ENCODE assay signal across 8 cellular contexts in the genomic region with DNA sequence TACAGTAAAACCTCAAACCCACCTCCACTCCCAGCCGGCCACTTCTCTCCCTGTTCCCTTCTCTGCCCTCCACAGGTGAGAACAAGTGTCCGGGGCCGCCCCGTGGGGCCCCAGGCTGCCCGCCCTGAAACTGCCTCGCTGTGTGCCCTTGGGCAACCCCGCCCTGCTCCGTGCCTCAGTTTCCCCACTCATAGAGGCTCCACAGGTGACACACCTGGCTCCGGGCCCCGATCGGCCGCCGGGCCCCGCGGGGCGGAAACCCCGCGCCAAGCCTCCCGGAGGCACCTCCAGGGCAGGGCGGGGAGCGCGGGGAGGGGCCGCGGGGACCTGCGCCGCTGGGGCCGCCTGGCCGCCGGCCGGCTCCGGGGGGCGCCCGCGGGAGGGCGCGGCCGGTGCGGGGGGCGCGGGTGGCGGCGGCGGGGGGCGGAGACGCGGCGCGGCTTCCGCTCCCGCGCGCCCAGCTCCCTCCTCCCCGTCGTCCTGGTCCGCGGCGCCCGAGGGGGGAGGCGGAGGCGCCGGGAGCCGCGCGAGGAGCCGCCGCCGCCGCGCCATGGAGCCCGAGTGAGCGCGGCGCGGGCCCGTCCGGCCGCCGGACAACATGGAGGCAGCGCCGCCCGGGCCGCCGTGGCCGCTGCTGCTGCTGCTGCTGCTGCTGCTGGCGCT. TPM values are rescaled to one million over a fixed set of nuclear protein-coding genes. Genes with fewer than 3 reads are reported as not detected.
DNase-seq lines count a peak whose midpoint lies in the region; ATAC-seq and TF ChIP-seq lines count a peak whose summit lies in the region.

A gene (plus strand): TSS at position 475 of the 663 bp plus-strand sequence. CDS start 124 bp downstream, at position 599.

- peak; percentile 24 for DNase-seq in stimulated activated CD4-positive, alpha-beta T cell treated with anti-CD3 and anti-CD28 coated beads, Interleukin-4, amount 100 ng/mL, for 1 hour
- no peak for DNase-seq in stimulated activated CD4-positive, alpha-beta T cell treated with anti-CD3 and anti-CD28 coated beads, Interleukin-12 subunit alpha, Interleukin-12 subunit beta, amount 100 ng/mL, for 4 hours
- DNase-seq in NCI-H69 (lab: John Stamatoyannopoulos, UW): peak; percentile 74
- no peak for DNase-seq in choroid plexus epithelial cell (ENCODE audit: low read depth)

- H3K27ac ChIP-seq in liver (ENCODE audit: low read depth in 1 of 2, low read length in 2 of 2): peak within 1 kb of the TSS; percentile 92 to 95

- TF ChIP-seq CTCF in choroid plexus epithelial cell (conservative IDR thresholded peaks at IDR 0.05; ENCODE audit: low read depth, low read length): no peak
- TF ChIP-seq CTCF in liver (IDR thresholded peaks at IDR 0.05; ENCODE audit: low read depth, low read length, missing input control): no peak
- no peak for TF ChIP-seq CTCF in subcutaneous adipose tissue (IDR thresholded peaks at IDR 0.05; ENCODE audit: low read depth)

- peaks cover 13 to 31% (median 21%) of the 10 kb centered on the region in 4 donors for H3K4me1 ChIP-seq in liver (ENCODE audit: control insufficient read depth in 4 of 4, insufficient read depth in 4 of 4, low read length in 3 of 4)

- H3K9me3 ChIP-seq in liver (ENCODE audit: control insufficient read depth in 4 of 4, low read length in 3 of 4): no peaks in the 10 kb centered on the region

- peak within 1 kb of the TSS; percentile 59 for H3K4me3 ChIP-seq in choroid plexus epithelial cell (ENCODE audit: low read depth, low read length)
- H3K4me3 ChIP-seq in liver (ENCODE audit: low read depth in 1 of 3, low read length in 3 of 3): peak within 1 kb of the TSS; percentile 45 to 87 (median 87)

- peak within 1 kb of the TSS; percentile 80 to 92 for H3K9ac ChIP-seq in liver (ENCODE audit: low read depth in 1 of 2, low read length in 2 of 2)

- TF ChIP-seq RAD21 in liver (IDR thresholded peaks at IDR 0.05): no peak

- no peaks in the 10 kb centered on the region for H3K36me3 ChIP-seq in liver (ENCODE audit: control insufficient read depth in 4 of 4, insufficient read depth in 3 of 4, low read depth in 1 of 4, low read length in 3 of 4)

- no peaks in the 10 kb centered on the region for H3K27me3 ChIP-seq in liver (ENCODE audit: control insufficient read depth in 4 of 4, insufficient read depth in 4 of 4, low read length in 3 of 4)

- WGBS in liver: 5% methylated on average over 82 of the region's 85 CpGs

- ATAC-seq in HG03439 (IDR thresholded peaks at IDR 0.05; ENCODE audit: unreplicated experiment): no peak
- no peak for ATAC-seq in HG03045 (IDR thresholded peaks at IDR 0.05; ENCODE audit: unreplicated experiment)

TF ChIP-seq in liver, 16 proteins besides CTCF, POLR2A, EP300 and RAD21:
- TF ChIP-seq YY1 (IDR thresholded peaks at IDR 0.05) (no peak), HNF4A (conservative IDR thresholded peaks at IDR 0.05) (no peak), TAF1 (conservative IDR thresholded peaks at IDR 0.05) (no peak), FOXA1 (IDR thresholded peaks at IDR 0.05) (no peak), JUND (IDR thresholded peaks at IDR 0.05) (no peak), HNF4G (IDR thresholded peaks at IDR 0.05) (no peak), EGR1 (IDR thresholded peaks at IDR 0.05; ENCODE audit: low read depth in 2 of 2) (no peak), SP1 (IDR thresholded peaks at IDR 0.05) (no peak), GABPA (IDR thresholded peaks at IDR 0.05 in 1 of 2, conservative IDR thresholded peaks at IDR 0.05 in 1 of 2) (no peak), FOXA2 (IDR thresholded peaks at IDR 0.05) (no peak), NR2F2 (IDR thresholded peaks at IDR 0.05) (no peak), RXRA (IDR thresholded peaks at IDR 0.05) (no peak)
- TF ChIP-seq, protein P1, sequence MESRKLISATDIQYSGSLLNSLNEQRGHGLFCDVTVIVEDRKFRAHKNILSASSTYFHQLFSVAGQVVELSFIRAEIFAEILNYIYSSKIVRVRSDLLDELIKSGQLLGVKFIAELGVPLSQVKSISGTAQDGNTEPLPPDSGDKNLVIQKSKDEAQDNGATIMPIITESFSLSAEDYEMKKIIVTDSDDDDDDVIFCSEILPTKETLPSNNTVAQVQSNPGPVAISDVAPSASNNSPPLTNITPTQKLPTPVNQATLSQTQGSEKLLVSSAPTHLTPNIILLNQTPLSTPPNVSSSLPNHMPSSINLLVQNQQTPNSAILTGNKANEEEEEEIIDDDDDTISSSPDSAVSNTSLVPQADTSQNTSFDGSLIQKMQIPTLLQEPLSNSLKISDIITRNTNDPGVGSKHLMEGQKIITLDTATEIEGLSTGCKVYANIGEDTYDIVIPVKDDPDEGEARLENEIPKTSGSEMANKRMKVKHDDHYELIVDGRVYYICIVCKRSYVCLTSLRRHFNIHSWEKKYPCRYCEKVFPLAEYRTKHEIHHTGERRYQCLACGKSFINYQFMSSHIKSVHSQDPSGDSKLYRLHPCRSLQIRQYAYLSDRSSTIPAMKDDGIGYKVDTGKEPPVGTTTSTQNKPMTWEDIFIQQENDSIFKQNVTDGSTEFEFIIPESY (IDR thresholded peaks at IDR 0.05): no peak
- TF ChIP-seq, protein P2, sequence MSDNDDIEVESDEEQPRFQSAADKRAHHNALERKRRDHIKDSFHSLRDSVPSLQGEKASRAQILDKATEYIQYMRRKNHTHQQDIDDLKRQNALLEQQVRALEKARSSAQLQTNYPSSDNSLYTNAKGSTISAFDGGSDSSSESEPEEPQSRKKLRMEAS (IDR thresholded peaks at IDR 0.05): no peak
- TF ChIP-seq, protein P3, sequence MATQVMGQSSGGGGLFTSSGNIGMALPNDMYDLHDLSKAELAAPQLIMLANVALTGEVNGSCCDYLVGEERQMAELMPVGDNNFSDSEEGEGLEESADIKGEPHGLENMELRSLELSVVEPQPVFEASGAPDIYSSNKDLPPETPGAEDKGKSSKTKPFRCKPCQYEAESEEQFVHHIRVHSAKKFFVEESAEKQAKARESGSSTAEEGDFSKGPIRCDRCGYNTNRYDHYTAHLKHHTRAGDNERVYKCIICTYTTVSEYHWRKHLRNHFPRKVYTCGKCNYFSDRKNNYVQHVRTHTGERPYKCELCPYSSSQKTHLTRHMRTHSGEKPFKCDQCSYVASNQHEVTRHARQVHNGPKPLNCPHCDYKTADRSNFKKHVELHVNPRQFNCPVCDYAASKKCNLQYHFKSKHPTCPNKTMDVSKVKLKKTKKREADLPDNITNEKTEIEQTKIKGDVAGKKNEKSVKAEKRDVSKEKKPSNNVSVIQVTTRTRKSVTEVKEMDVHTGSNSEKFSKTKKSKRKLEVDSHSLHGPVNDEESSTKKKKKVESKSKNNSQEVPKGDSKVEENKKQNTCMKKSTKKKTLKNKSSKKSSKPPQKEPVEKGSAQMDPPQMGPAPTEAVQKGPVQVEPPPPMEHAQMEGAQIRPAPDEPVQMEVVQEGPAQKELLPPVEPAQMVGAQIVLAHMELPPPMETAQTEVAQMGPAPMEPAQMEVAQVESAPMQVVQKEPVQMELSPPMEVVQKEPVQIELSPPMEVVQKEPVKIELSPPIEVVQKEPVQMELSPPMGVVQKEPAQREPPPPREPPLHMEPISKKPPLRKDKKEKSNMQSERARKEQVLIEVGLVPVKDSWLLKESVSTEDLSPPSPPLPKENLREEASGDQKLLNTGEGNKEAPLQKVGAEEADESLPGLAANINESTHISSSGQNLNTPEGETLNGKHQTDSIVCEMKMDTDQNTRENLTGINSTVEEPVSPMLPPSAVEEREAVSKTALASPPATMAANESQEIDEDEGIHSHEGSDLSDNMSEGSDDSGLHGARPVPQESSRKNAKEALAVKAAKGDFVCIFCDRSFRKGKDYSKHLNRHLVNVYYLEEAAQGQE (IDR thresholded peaks at IDR 0.05): no peak
- TF ChIP-seq, protein P4, sequence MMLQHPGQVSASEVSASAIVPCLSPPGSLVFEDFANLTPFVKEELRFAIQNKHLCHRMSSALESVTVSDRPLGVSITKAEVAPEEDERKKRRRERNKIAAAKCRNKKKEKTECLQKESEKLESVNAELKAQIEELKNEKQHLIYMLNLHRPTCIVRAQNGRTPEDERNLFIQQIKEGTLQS (IDR thresholded peaks at IDR 0.05): no peak

RNA-seq across cellular contexts. Expression of the gene that starts here (rescaled TPM):
- total RNA-seq in liver: 10 to 100 TPM; 53.8 to 99.3 TPM
- 10 to 100 TPM; 48.9 to 88.8 TPM for polyA plus RNA-seq in liver
- total RNA-seq in subcutaneous adipose tissue: 10 to 100 TPM; 21.5 to 75.0 (median 28.7) TPM

Comparison
In these comparisons a context has a peak if more than half of its experiments do, and no peak if none do; other contexts are left out.
1. DNase-seq: peak in stimulated activated CD4-positive, alpha-beta T cell treated with anti-CD3 and anti-CD28 coated beads, Interleukin-4, amount 100 ng/mL, for 1 hour (single experiment) and NCI-H69 (single experiment); none in stimulated activated CD4-positive, alpha-beta T cell treated with anti-CD3 and anti-CD28 coated beads, Interleukin-12 subunit alpha, Interleukin-12 subunit beta, amount 100 ng/mL, for 4 hours (single experiment) and choroid plexus epithelial cell (single experiment).